Comparison of ENCODE assay signal across 26 cellular contexts in the genomic region with DNA sequence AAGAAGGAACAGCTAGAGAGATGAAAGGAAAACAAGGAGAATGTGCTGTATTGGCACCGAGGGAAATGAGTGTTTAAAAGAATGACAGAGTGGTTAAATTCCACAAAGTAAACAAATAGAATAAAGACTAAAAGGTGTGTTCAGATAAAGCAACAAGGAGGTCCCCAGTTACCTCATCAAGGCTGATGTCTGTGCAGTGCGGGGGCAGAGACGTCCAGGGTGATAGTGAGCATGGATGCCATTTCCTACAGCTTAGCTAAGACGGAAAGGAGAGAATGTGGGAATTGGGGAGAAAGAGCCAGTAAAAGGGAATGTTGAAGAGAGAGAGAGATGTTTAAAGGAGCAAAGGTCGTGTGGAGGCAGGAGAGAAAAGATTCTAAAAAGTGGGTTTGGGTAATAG. TPM values are rescaled to one million over a fixed set of nuclear protein-coding genes. Genes with fewer than 3 reads are reported as not detected.
"Had no signal": no experiment of that assay in that cellular context is flagged by ENCODE, and none has a peak within 500 bp of the region (broad histone marks: within the 10 kb centered on the region; RNA-seq: fewer than 3 reads in every experiment).

No MANE protein-coding gene starts in this region.

- H3K4me3 ChIP-seq: SK-N-MC had no signal

- H3K27ac ChIP-seq: SK-N-MC, VCaP had no signal

- ATAC-seq: activated naive CD4-positive, alpha-beta T cell treated with anti-CD3 and anti-CD28 coated beads, Interleukin-2, amount 50 U/mL, for 72 hours; activated naive CD8-positive, alpha-beta T cell treated with anti-CD3 and anti-CD28 coated beads, Interleukin-2, amount 50 U/mL, for 24 hours; activated T-cell treated with anti-CD3 and anti-CD28 coated beads, Interleukin-2, amount 50 U/mL, for 4 hours; Panc1; Right ventricle myocardium inferior had no signal

- DNase-seq: activated CD4-positive, alpha-beta memory T cell treated with anti-CD3 and anti-CD28 coated beads for 36 hours; activated CD4-positive, alpha-beta T cell treated with anti-CD3 and anti-CD28 coated beads, Interleukin-2, amount 10 ng/mL, durations not matched to agents 7 days and 5 days; activated CD4-positive, CD25-positive, alpha-beta regulatory T cell; activated CD8-positive, alpha-beta memory T cell treated with anti-CD3 and anti-CD28 coated beads for 24 hours; activated effector memory CD4-positive, alpha-beta T cell treated with anti-CD3 and anti-CD28 coated beads, Interleukin-2, amount 50 U/mL, for 16 hours; activated naive CD4-positive, alpha-beta T cell treated with Interleukin-2 at 50 U/mL for 16 hours; activated naive CD8-positive, alpha-beta T cell treated with anti-CD3 and anti-CD28 coated beads, Interleukin-2, amount 50 U/mL, for 24 hours; activated T-cell treated with anti-CD3 and anti-CD28 coated beads, Interleukin-2, amount 50 U/mL, for 4 hours; amygdala; Karpas-422; NCI-H146; NCI-H1930; NCI-H2171; NCI-H345; NCI-H510A; NCI-H526 treated with DMSO at 0.1 percent for 48 hours; NCI-H82; RPMI8226; T-helper 1 cell had no signal

RNA-seq across cellular contexts. Expression of a gene that starts 15.5 kb away (rescaled TPM):
- total RNA-seq: activated CD4-positive, alpha-beta memory T cell treated with anti-CD3 and anti-CD28 coated beads for 36 hours; activated CD4-positive, alpha-beta T cell treated with anti-CD3 and anti-CD28 coated beads, Interleukin-2, amount 10 ng/mL, durations not matched to agents 7 days and 5 days; activated naive CD4-positive, alpha-beta T cell treated with anti-CD3 and anti-CD28 coated beads, Interleukin-2, amount 50 U/mL, for 72 hours; OCI-LY7; T-helper 2 cell treated with Interferon-gamma antibody and Interleukin-4, amounts not matched to agents 100 ng/mL and 5 ng/mL, for 36 hours had no signal

RNA-seq across cellular contexts. Expression of a gene that starts 42.1 kb away (rescaled TPM):
- total RNA-seq: OCI-LY7 had no signal
